Comparison of ENCODE assay signal across 8 cellular contexts in genomic region chr11:64284962-64285884, GRCh38. TPM values are rescaled to one million over a fixed set of nuclear protein-coding genes. Genes with fewer than 3 reads are reported as not detected.
DNase-seq lines count a peak whose midpoint lies in the region; ATAC-seq and TF ChIP-seq lines count a peak whose summit lies in the region.

Gene GPR137 (plus strand): TSS chr11:64285848. CDS start chr11:64286525, 677 bp downstream.

- peak within 1 kb of the TSS; percentile 83 for H3K4me3 Mint-ChIP-seq in activated CD4-positive, alpha-beta T cell treated with anti-CD3 and anti-CD28 coated beads, Interleukin-2, amount 10 ng/mL, durations not matched to agents 7 days and 5 days

- H3K9me3 Mint-ChIP-seq in activated CD4-positive, alpha-beta T cell treated with anti-CD3 and anti-CD28 coated beads, Interleukin-2, amount 10 ng/mL, durations not matched to agents 7 days and 5 days, result no peaks in the 10 kb centered on the region

- peak; percentile 59 for ATAC-seq in HG03159 (IDR thresholded peaks at IDR 0.05; ENCODE audit: unreplicated experiment)
- ATAC-seq in left lobe of liver, result peak; percentile 77

- TF ChIP-seq POLR2A in GM18951 (IDR thresholded peaks at IDR 0.05; ENCODE audit: extremely low read depth, insufficient read depth, insufficient read length), result peak; percentile 55

- H3K36me3 Mint-ChIP-seq in activated CD4-positive, alpha-beta T cell treated with anti-CD3 and anti-CD28 coated beads, Interleukin-2, amount 10 ng/mL, durations not matched to agents 7 days and 5 days (ENCODE audit: low read depth), result peaks cover 14% of the 10 kb centered on the region

- H3K4me1 Mint-ChIP-seq in activated CD4-positive, alpha-beta T cell treated with anti-CD3 and anti-CD28 coated beads, Interleukin-2, amount 10 ng/mL, durations not matched to agents 7 days and 5 days, result peaks cover 30% of the 10 kb centered on the region

- peak; percentile 95 for DNase-seq in AG08395 (ENCODE audit: low spot score)
- peak; percentile 57 for DNase-seq in NCI-H446 treated with DMSO at 0.1 percent for 48 hours (lab: John Stamatoyannopoulos, UW)
- peak; percentile 88 for DNase-seq in activated CD4-positive, alpha-beta T cell treated with anti-CD3 and anti-CD28 coated beads, Interleukin-2, amount 10 ng/mL, durations not matched to agents 7 days and 5 days
- DNase-seq in cortex of kidney (lab: John Stamatoyannopoulos, UW), result peak; percentile 75
- peak; percentile 90 for DNase-seq in left lobe of liver (ENCODE audit: low spot score)
- peak; percentile 87 for DNase-seq in stimulated activated CD4-positive, alpha-beta T cell treated with anti-CD3 and anti-CD28 coated beads, Interleukin-2, amount 100 ng/mL, for 4 hours (ENCODE audit: low read depth)

- peaks cover 4% of the 10 kb centered on the region for H3K27me3 Mint-ChIP-seq in activated CD4-positive, alpha-beta T cell treated with anti-CD3 and anti-CD28 coated beads, Interleukin-2, amount 10 ng/mL, durations not matched to agents 7 days and 5 days

- CTCF ChIA-PET in activated CD4-positive, alpha-beta T cell treated with anti-CD3 and anti-CD28 coated beads, Interleukin-2, amount 10 ng/mL, durations not matched to agents 7 days and 5 days (lab: Charles Lee), result interaction anchor here (0.7 to 10.4 kb wide), 11 partner anchors 9 to 81 kb away, joined by 3 to 92 read pairs (median 6); partner anchors contain the start of genes CATSPERZ, ESRRA and PLCB3

- POLR2A ChIA-PET in activated CD4-positive, alpha-beta T cell treated with anti-CD3 and anti-CD28 coated beads, Interleukin-2, amount 10 ng/mL, durations not matched to agents 7 days and 5 days (lab: Charles Lee), result interaction anchor here (0.6 to 1.2 kb wide), 3 partner anchors 16 to 34 kb away, joined by 3 to 5 read pairs (median 4); partner anchors contain the start of genes PRDX5 and TRMT112

- in situ Hi-C loops in GM18951 (cut with MboI; ENCODE audit: low sequenced_read_pairs, unreplicated experiment), result no loop called here

- H3K27ac Mint-ChIP-seq in activated CD4-positive, alpha-beta T cell treated with anti-CD3 and anti-CD28 coated beads, Interleukin-2, amount 10 ng/mL, durations not matched to agents 7 days and 5 days, result peak within 1 kb of the TSS; percentile 91

RNA-seq across cellular contexts. Expression of gene GPR137, which starts in this region (rescaled TPM):
- 10 to 100 TPM; 24.6 to 32.2 TPM for total RNA-seq in activated CD4-positive, alpha-beta T cell treated with anti-CD3 and anti-CD28 coated beads, Interleukin-2, amount 10 ng/mL, durations not matched to agents 7 days and 5 days
- total RNA-seq in left lobe of liver, result 26.8 TPM

Comparison
In these comparisons a context has a peak if more than half of its experiments do, and no peak if none do; other contexts are left out.
1. Peak in every context shown above with its lines: DNase-seq and ATAC-seq.